ENCODE assay signal across 1 cellular context in genomic region chr14:81550001-81550642, GRCh38.
A peak's percentile ranks its signal among the peaks of the same experiment; 100 is the strongest.
TF ChIP-seq lines count a peak whose summit lies in the region.

No MANE protein-coding gene starts in this region.

TF ChIP-seq in GM12878, 131 proteins besides CTCF, POLR2A, EP300 and RAD21 (continued from another document):
- TF ChIP-seq NR2F1 (conservative IDR thresholded peaks at IDR 0.05), result peak; percentile 93
- no peak for TF ChIP-seq LARP7 (IDR thresholded peaks at IDR 0.05)
- no peak for TF ChIP-seq POLR2AphosphoS2 (IDR thresholded peaks at IDR 0.05; ENCODE audit: low read depth, low read length)
- TF ChIP-seq TARDBP (IDR thresholded peaks at IDR 0.05; ENCODE audit: borderline replicate concordance), result no peak
- TF ChIP-seq NR2C1 (IDR thresholded peaks at IDR 0.05), result no peak
- no peak for TF ChIP-seq SMC3 (IDR thresholded peaks at IDR 0.05; ENCODE audit: borderline replicate concordance, low read length)
- TF ChIP-seq MLLT1 (IDR thresholded peaks at IDR 0.05), result 0 out of 2 replicates have a peak, but pooled peaks have one; percentile 25
- peak in 1 of 2 experiments; percentile 72; a peak in 1 of 4 replicates for TF ChIP-seq ETV6 (conservative IDR thresholded peaks at IDR 0.05 in 1 of 2, IDR thresholded peaks at IDR 0.05 in 1 of 2; ENCODE audit: borderline replicate concordance in 1 of 2, low read depth in 1 of 2)
- TF ChIP-seq SUZ12 (IDR thresholded peaks at IDR 0.05; ENCODE audit: unreplicated experiment), result no peak
- no peak for TF ChIP-seq EZH2 (IDR thresholded peaks at IDR 0.05; ENCODE audit: borderline replicate concordance, control insufficient read depth, low read depth, low read length)
- 0 out of 2 replicates have a peak, but pooled peaks have one; percentile 59 for TF ChIP-seq TCF3 (IDR thresholded peaks at IDR 0.05; ENCODE audit: borderline replicate concordance, insufficient read depth, low read depth, low read length)
- peak; percentile 27 for TF ChIP-seq RELA (IDR thresholded peaks at IDR 0.05; ENCODE audit: borderline replicate concordance, partially characterized antibody)
- no peak for TF ChIP-seq FOS (IDR thresholded peaks at IDR 0.05; ENCODE audit: borderline replicate concordance, extremely low read depth, insufficient read length)
- TF ChIP-seq ESRRA (IDR thresholded peaks at IDR 0.05; ENCODE audit: low read length), result no peak
- no peak for TF ChIP-seq SMAD1 (IDR thresholded peaks at IDR 0.05; ENCODE audit: low read depth, partially characterized antibody)
- no peak for TF ChIP-seq CHD2 (IDR thresholded peaks at IDR 0.05; ENCODE audit: borderline replicate concordance, low read depth, low read length)
- TF ChIP-seq POLR2AphosphoS5 (IDR thresholded peaks at IDR 0.05; ENCODE audit: low read length), result no peak
- no peak for TF ChIP-seq TAF1 (IDR thresholded peaks at IDR 0.05; ENCODE audit: borderline replicate concordance, low read depth, low read length)
- no peak for TF ChIP-seq IRF5 (IDR thresholded peaks at IDR 0.05; ENCODE audit: borderline replicate concordance)
